In the genomic region with DNA sequence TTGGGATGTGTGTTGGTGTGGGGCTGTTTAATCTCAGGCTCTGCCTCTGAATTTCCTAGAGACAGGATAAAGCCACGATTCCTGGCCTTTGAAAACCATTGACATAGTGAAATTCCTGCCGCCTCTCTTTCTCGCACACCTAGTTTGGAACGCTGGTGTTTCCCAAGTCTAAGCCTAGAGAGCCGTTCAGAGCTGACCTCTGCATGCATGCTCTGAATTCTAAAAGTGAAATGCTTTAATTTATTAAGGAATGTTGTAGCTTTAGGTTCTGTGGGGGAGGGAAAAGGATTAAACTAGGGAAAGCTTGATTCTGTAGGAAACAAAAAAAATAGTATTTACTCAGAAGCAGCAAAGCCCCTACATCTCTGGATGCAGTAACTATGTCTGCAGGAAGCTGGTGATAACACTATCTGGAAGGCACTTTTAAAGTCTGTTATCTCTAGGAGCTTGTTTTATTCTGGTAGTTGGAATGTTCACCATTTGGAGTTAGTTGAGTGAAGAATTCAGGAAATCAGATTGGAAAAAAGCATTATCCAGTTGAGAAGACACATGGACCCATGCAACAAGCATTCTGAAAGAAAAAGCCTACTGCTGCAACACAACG, we compare ENCODE assay signal across 10 cellular contexts. TPM values are rescaled to one million over a fixed set of nuclear protein-coding genes. Genes with fewer than 3 reads are reported as not detected.
DNase-seq lines count a peak whose midpoint lies in the region; FAIRE-seq and TF ChIP-seq lines count a peak whose summit lies in the region.
"Had no signal": no experiment of that assay in that cellular context is flagged by ENCODE, and none has a peak within 500 bp of the region (broad histone marks: within the 10 kb centered on the region; RNA-seq: fewer than 3 reads in every experiment).

No MANE protein-coding gene starts in this region.

- no peaks in the 10 kb centered on the region for H3K9me3 Mint-ChIP-seq in activated CD4-positive, alpha-beta memory T cell treated with anti-CD3 and anti-CD28 coated beads, Interleukin-2, amount 10 ng/mL, durations not matched to agents 7 days and 5 days
- H3K9me3 Mint-ChIP-seq in glutamatergic neuron (ENCODE audit: unreplicated experiment): no peaks in the 10 kb centered on the region

- H3K4me2 ChIP-seq in Karpas-422 (ENCODE audit: low read depth, low read length, poor library complexity, severe bottlenecking): no peak overlapping the region

- H3K9me3 ChIP-seq in HEK293 (ENCODE audit: control insufficient read depth, insufficient read depth, low read depth, low read length) (no peaks in the 10 kb centered on the region), small intestine (ENCODE audit: control insufficient read depth, low read depth) (no peaks in the 10 kb centered on the region), Karpas-422 (ENCODE audit: low read length) (no peaks in the 10 kb centered on the region)

- no peak for FAIRE-seq in small intestine (lab: Jason Lieb, UNC)
- FAIRE-seq: GM18507 had no signal

- H2AFZ ChIP-seq in Karpas-422 (ENCODE audit: low read length): no peak overlapping the region

- H3K27me3 Mint-ChIP-seq in activated CD4-positive, alpha-beta memory T cell treated with anti-CD3 and anti-CD28 coated beads, Interleukin-2, amount 10 ng/mL, durations not matched to agents 7 days and 5 days: no peaks in the 10 kb centered on the region
- H3K27me3 Mint-ChIP-seq in glutamatergic neuron (ENCODE audit: unreplicated experiment): peaks cover 1% of the 10 kb centered on the region

- H3K9me2 ChIP-seq in Karpas-422 (replicated peaks; ENCODE audit: insufficient read depth, low read length): no peaks in the 10 kb centered on the region

- H4K20me1 ChIP-seq in Karpas-422 (ENCODE audit: insufficient read depth, low read depth, low read length): peaks cover 84% of the 10 kb centered on the region

- H3K27ac ChIP-seq in HEK293 (ENCODE audit: extremely low read depth, low read depth, low read length) (peak overlapping the region; percentile 42; the same call in 1 of the 2 replicates), small intestine (ENCODE audit: low read depth in 1 of 2, low read length in 1 of 2) (peak overlapping the region; percentile 16 to 79), Karpas-422 (ENCODE audit: low read length) (no peak overlapping the region)

- H3K36me3 ChIP-seq in HEK293 (ENCODE audit: control insufficient read depth in 2 of 2, insufficient read depth in 1 of 2, low read length in 2 of 2): peaks cover 6 to 28% of the 10 kb centered on the region in 2 experiments; a peak in 2 of 3 replicates
- no peaks in the 10 kb centered on the region for H3K36me3 ChIP-seq in small intestine (ENCODE audit: control insufficient read depth in 2 of 2, insufficient read depth in 2 of 2, low read length in 2 of 2)
- H3K36me3 ChIP-seq in Karpas-422 (ENCODE audit: insufficient read depth, low read length): peaks cover 70% of the 10 kb centered on the region

- H3K9ac ChIP-seq in Karpas-422 (ENCODE audit: low read length): no peak overlapping the region

- H3K4me3 Mint-ChIP-seq in activated CD4-positive, alpha-beta memory T cell treated with anti-CD3 and anti-CD28 coated beads, Interleukin-2, amount 10 ng/mL, durations not matched to agents 7 days and 5 days: peak overlapping the region; percentile 41
- H3K4me3 Mint-ChIP-seq in glutamatergic neuron (ENCODE audit: unreplicated experiment): no peak overlapping the region

- H3K4me1 ChIP-seq in HEK293 (ENCODE audit: control insufficient read depth, insufficient read depth, low read length) (peaks cover 13% of the 10 kb centered on the region), small intestine (ENCODE audit: control insufficient read depth in 2 of 2, insufficient read depth in 1 of 2, low read depth in 1 of 2, low read length in 1 of 2) (peaks cover 15 to 17% of the 10 kb centered on the region in 2 donors), Karpas-422 (ENCODE audit: low read length) (no peaks in the 10 kb centered on the region)

- POLR2A ChIA-PET in HEK293 (lab: Yijun Ruan, JAX): interaction anchor here (1.2 to 2.0 kb wide), 4 partner anchors 15 to 78 kb away, joined by 5 to 8 read pairs (median 6); partner anchors contain the start of gene PITRM1
- POLR2A ChIA-PET in activated CD4-positive, alpha-beta memory T cell treated with anti-CD3 and anti-CD28 coated beads, Interleukin-2, amount 10 ng/mL, durations not matched to agents 7 days and 5 days (lab: Charles Lee): interaction anchor here (0.7 to 3.0 kb wide), 8 partner anchors 12 to 103 kb away, joined by 3 to 32 read pairs (median 4); partner anchors contain the start of gene PITRM1

- TF ChIP-seq CTCF in HEK293 (tag by site-specific recombination; IDR thresholded peaks at IDR 0.05): no peak
- no peak for TF ChIP-seq CTCF in fibroblast of mammary gland (conservative IDR thresholded peaks at IDR 0.05; ENCODE audit: control insufficient read depth, insufficient read depth, low read depth, low read length)
- TF ChIP-seq CTCF in glutamatergic neuron (IDR thresholded peaks at IDR 0.05; ENCODE audit: partially characterized antibody, unreplicated experiment): no peak

- peaks cover 93% of the 10 kb centered on the region for H3K79me2 ChIP-seq in Karpas-422 (ENCODE audit: low read length)

- CTCF ChIA-PET in HEK293 (lab: Yijun Ruan, JAX): interaction anchor here (0.6 to 0.8 kb wide), 4 partner anchors 22 to 1687 kb away, joined by 3 to 4 read pairs (median 3); no protein-coding TSS in a partner anchor
- CTCF ChIA-PET in activated CD4-positive, alpha-beta memory T cell treated with anti-CD3 and anti-CD28 coated beads, Interleukin-2, amount 10 ng/mL, durations not matched to agents 7 days and 5 days (lab: Charles Lee): interaction anchor here (0.9 to 1.4 kb wide), 5 partner anchors 14 to 690 kb away, joined by 3 to 5 read pairs (median 3); partner anchors contain the start of gene KLF6

- 61 to 73% (median 68%) methylated on average over 6 of the region's 6 CpGs for WGBS in small intestine, 3 donors

- H3K27ac Mint-ChIP-seq in activated CD4-positive, alpha-beta memory T cell treated with anti-CD3 and anti-CD28 coated beads, Interleukin-2, amount 10 ng/mL, durations not matched to agents 7 days and 5 days: peak overlapping the region; percentile 89
- H3K27ac Mint-ChIP-seq in glutamatergic neuron (ENCODE audit: unreplicated experiment): no peak overlapping the region

- peaks cover 80% of the 10 kb centered on the region for H3K4me1 Mint-ChIP-seq in activated CD4-positive, alpha-beta memory T cell treated with anti-CD3 and anti-CD28 coated beads, Interleukin-2, amount 10 ng/mL, durations not matched to agents 7 days and 5 days
- H3K4me1 Mint-ChIP-seq in glutamatergic neuron (ENCODE audit: low read depth, unreplicated experiment): peaks cover 2% of the 10 kb centered on the region

- H3K36me3 Mint-ChIP-seq in activated CD4-positive, alpha-beta memory T cell treated with anti-CD3 and anti-CD28 coated beads, Interleukin-2, amount 10 ng/mL, durations not matched to agents 7 days and 5 days (ENCODE audit: low read depth): peaks cover 59% of the 10 kb centered on the region
- H3K36me3 Mint-ChIP-seq in glutamatergic neuron (ENCODE audit: unreplicated experiment): peaks cover 3% of the 10 kb centered on the region

- DNase-seq in activated CD4-positive, alpha-beta memory T cell treated with anti-CD3 and anti-CD28 coated beads, Interleukin-2, amount 10 ng/mL, durations not matched to agents 7 days and 5 days: no peak
- DNase-seq in fibroblast of mammary gland (ENCODE audit: low read depth) (no peak), small intestine (no peak), pons (ENCODE audit: low spot score) (no peak), glutamatergic neuron (no peak), Karpas-422 (no peak), NCI-H345 treated with DMSO at 0.1 percent for 48 hours (lab: John Stamatoyannopoulos, UW; ENCODE audit: unreplicated experiment) (no peak)
- DNase-seq: NCI-H1105 had no signal

- no peak overlapping the region; the same call in 1 of the 2 replicates for H3K4me3 ChIP-seq in HEK293 (ENCODE audit: low read depth, low read length)
- H3K4me3 ChIP-seq in fibroblast of mammary gland (ENCODE audit: control insufficient read depth, low read depth, low read length): peak overlapping the region; percentile 13
- H3K4me3 ChIP-seq in small intestine (ENCODE audit: low read depth in 1 of 2, low read length in 2 of 2): no peak overlapping the region
- no peak overlapping the region for H3K4me3 ChIP-seq in Karpas-422 (ENCODE audit: low read length)

- H3K27me3 ChIP-seq in small intestine (ENCODE audit: control insufficient read depth in 2 of 2, insufficient read depth in 2 of 2, low read length in 2 of 2): no peaks in the 10 kb centered on the region
- no peaks in the 10 kb centered on the region for H3K27me3 ChIP-seq in Karpas-422 (ENCODE audit: low read length)

TF ChIP-seq in HEK293, 187 proteins besides CTCF, POLR2A, EP300 and RAD21:
- TF ChIP-seq ZBTB48 (tag by site-specific recombination; IDR thresholded peaks at IDR 0.05): no peak
- TF ChIP-seq ZNF292 (tag by site-specific recombination; IDR thresholded peaks at IDR 0.05; ENCODE audit: borderline replicate concordance, low read depth): no peak

RNA-seq across cellular contexts. Expression of gene PFKP, which starts 27.3 kb away (rescaled TPM):
- 100 to 1,000 TPM; 214 to 215 TPM for total RNA-seq in activated CD4-positive, alpha-beta memory T cell treated with anti-CD3 and anti-CD28 coated beads, Interleukin-2, amount 10 ng/mL, durations not matched to agents 7 days and 5 days
- polyA plus RNA-seq in small intestine: 100 to 1,000 TPM in 1 of 3 donors, 10 to 100 TPM in 2; 57.1 to 154 (median 90.8) TPM
- total RNA-seq in glutamatergic neuron (ENCODE audit: unreplicated experiment): 24.2 TPM
- 91.3 and 196 TPM in 2 replicates for total RNA-seq in Karpas-422 (2014; rRNA removed; shearing (Covaris generic); ENCODE audit: low replicate concordance)
